Comparison of ENCODE assay signal across 13 cellular contexts in genomic region chr1:148373236-148373935, GRCh38.
DNase-seq lines count a peak whose midpoint lies in the region; ATAC-seq and TF ChIP-seq lines count a peak whose summit lies in the region.
"Had no signal": no experiment of that assay in that cellular context is flagged by ENCODE, and none has a peak within 500 bp of the region (broad histone marks: within the 10 kb centered on the region; RNA-seq: fewer than 3 reads in every experiment).

No MANE protein-coding gene starts in this region.

- H3K9me3 ChIP-seq in suprapubic skin = no peaks in the 10 kb centered on the region
- H3K9me3 ChIP-seq: left lung, thyroid gland had no signal

- TF ChIP-seq POLR2A in suprapubic skin (IDR thresholded peaks at IDR 0.05) = no peak

- no peak for TF ChIP-seq CTCF in suprapubic skin (IDR thresholded peaks at IDR 0.05)

- H3K27me3 Mint-ChIP-seq in activated naive CD4-positive, alpha-beta T cell treated with anti-CD3 and anti-CD28 coated beads for 36 hours (ENCODE audit: low read depth) = no peaks in the 10 kb centered on the region
- H3K27me3 Mint-ChIP-seq in activated CD4-positive, alpha-beta memory T cell treated with anti-CD3 and anti-CD28 coated beads for 36 hours = no peaks in the 10 kb centered on the region

- no peaks in the 10 kb centered on the region for H3K36me3 Mint-ChIP-seq in activated naive CD4-positive, alpha-beta T cell treated with anti-CD3 and anti-CD28 coated beads for 36 hours (ENCODE audit: low read depth)
- no peaks in the 10 kb centered on the region for H3K36me3 Mint-ChIP-seq in activated CD4-positive, alpha-beta memory T cell treated with anti-CD3 and anti-CD28 coated beads for 36 hours

- WGBS in suprapubic skin = 77% methylated on average over 8 of the region's 8 CpGs

- POLR2A ChIA-PET in activated CD4-positive, alpha-beta memory T cell treated with anti-CD3 and anti-CD28 coated beads for 36 hours (lab: Charles Lee) = interaction anchor here (0.6 to 3.8 kb wide), 6 partner anchors 15 to 149 kb away, joined by 3 to 35 read pairs (median 5); no protein-coding TSS in a partner anchor

- H3K4me1 ChIP-seq in suprapubic skin = peaks cover 18% of the 10 kb centered on the region
- H3K4me1 ChIP-seq: thyroid gland had no signal

- H3K27me3 ChIP-seq in suprapubic skin = no peaks in the 10 kb centered on the region
- H3K27me3 ChIP-seq: hepatocyte, thyroid gland had no signal

- DNase-seq in activated naive CD4-positive, alpha-beta T cell treated with anti-CD3 and anti-CD28 coated beads for 36 hours = no peak
- DNase-seq in activated naive CD4-positive, alpha-beta T cell (lab: John Stamatoyannopoulos, UW) = no peak
- DNase-seq in activated CD4-positive, alpha-beta memory T cell treated with anti-CD3 and anti-CD28 coated beads for 36 hours = peak; percentile 24
- no peak for DNase-seq in epithelial cell of prostate (ENCODE audit: low read depth, low spot score)
- no peak for DNase-seq in suprapubic skin (ENCODE audit: low spot score in 2 of 2)
- no peak for DNase-seq in HUDEP-2 (lab: John Stamatoyannopoulos, UW; ENCODE audit: unreplicated experiment in 76 of 76)
- DNase-seq: left lung, NCI-H345, thyroid gland had no signal

- H3K36me3 ChIP-seq in suprapubic skin = no peaks in the 10 kb centered on the region
- H3K36me3 ChIP-seq: left lung, thyroid gland had no signal

- peak overlapping the region; percentile 98 for H3K27ac Mint-ChIP-seq in activated naive CD4-positive, alpha-beta T cell treated with anti-CD3 and anti-CD28 coated beads for 36 hours
- H3K27ac Mint-ChIP-seq in activated CD4-positive, alpha-beta memory T cell treated with anti-CD3 and anti-CD28 coated beads for 36 hours = peak overlapping the region; percentile 88
- H3K27ac Mint-ChIP-seq: HFFc6 had no signal

- CTCF ChIA-PET in activated naive CD4-positive, alpha-beta T cell treated with anti-CD3 and anti-CD28 coated beads for 36 hours (lab: Charles Lee) = interaction anchor here (0.8 to 2.0 kb wide), 5 partner anchors 9 to 150 kb away, joined by 3 to 7 read pairs (median 3); no protein-coding TSS in a partner anchor
- CTCF ChIA-PET in activated CD4-positive, alpha-beta memory T cell treated with anti-CD3 and anti-CD28 coated beads for 36 hours (lab: Charles Lee) = interaction anchor here (1.2 to 2.0 kb wide), 3 partner anchors 10 to 24 kb away, joined by 4 to 5 read pairs (median 5); no protein-coding TSS in a partner anchor

- H3K4me3 ChIP-seq in suprapubic skin = no peak overlapping the region
- H3K4me3 ChIP-seq: hepatocyte, left lung, thyroid gland had no signal

- peaks cover 55% of the 10 kb centered on the region for H3K4me1 Mint-ChIP-seq in activated naive CD4-positive, alpha-beta T cell treated with anti-CD3 and anti-CD28 coated beads for 36 hours (ENCODE audit: low read depth)
- H3K4me1 Mint-ChIP-seq in activated CD4-positive, alpha-beta memory T cell treated with anti-CD3 and anti-CD28 coated beads for 36 hours (ENCODE audit: low read depth) = peaks cover 40% of the 10 kb centered on the region

- ATAC-seq in GM18907 (IDR thresholded peaks at IDR 0.05; ENCODE audit: unreplicated experiment) (no peak), HG02571 (IDR thresholded peaks at IDR 0.05; ENCODE audit: unreplicated experiment) (no peak)
- ATAC-seq: left lung had no signal

- H3K9me3 Mint-ChIP-seq in activated naive CD4-positive, alpha-beta T cell treated with anti-CD3 and anti-CD28 coated beads for 36 hours = no peaks in the 10 kb centered on the region
- H3K9me3 Mint-ChIP-seq in activated CD4-positive, alpha-beta memory T cell treated with anti-CD3 and anti-CD28 coated beads for 36 hours = no peaks in the 10 kb centered on the region
- H3K9me3 Mint-ChIP-seq: HFFc6 had no signal

- H3K4me3 Mint-ChIP-seq in activated naive CD4-positive, alpha-beta T cell treated with anti-CD3 and anti-CD28 coated beads for 36 hours = peak overlapping the region; percentile 75
- H3K4me3 Mint-ChIP-seq in activated CD4-positive, alpha-beta memory T cell treated with anti-CD3 and anti-CD28 coated beads for 36 hours = peak overlapping the region; percentile 62
- H3K4me3 Mint-ChIP-seq: HFFc6 had no signal

- TF ChIP-seq EP300 in suprapubic skin (IDR thresholded peaks at IDR 0.05) = no peak

- H3K27ac ChIP-seq in epithelial cell of prostate (peak overlapping the region; percentile 60), suprapubic skin (peak overlapping the region; percentile 62)
- H3K27ac ChIP-seq: left lung, thyroid gland had no signal

- intact Hi-C loops in activated naive CD4-positive, alpha-beta T cell treated with anti-CD3 and anti-CD28 coated beads for 36 hours (cut with micrococcal nuclease) = loop anchor here (2.0 kb wide), 1 partner anchor 29 kb away; no protein-coding TSS in a partner anchor
- intact Hi-C loops in activated CD4-positive, alpha-beta memory T cell treated with anti-CD3 and anti-CD28 coated beads for 36 hours (cut with micrococcal nuclease) = loop anchor here (10.0 kb wide), 1 partner anchor 151 kb away; no protein-coding TSS in a partner anchor
